ENCODE assay signal across 25 cellular contexts in the genomic region with DNA sequence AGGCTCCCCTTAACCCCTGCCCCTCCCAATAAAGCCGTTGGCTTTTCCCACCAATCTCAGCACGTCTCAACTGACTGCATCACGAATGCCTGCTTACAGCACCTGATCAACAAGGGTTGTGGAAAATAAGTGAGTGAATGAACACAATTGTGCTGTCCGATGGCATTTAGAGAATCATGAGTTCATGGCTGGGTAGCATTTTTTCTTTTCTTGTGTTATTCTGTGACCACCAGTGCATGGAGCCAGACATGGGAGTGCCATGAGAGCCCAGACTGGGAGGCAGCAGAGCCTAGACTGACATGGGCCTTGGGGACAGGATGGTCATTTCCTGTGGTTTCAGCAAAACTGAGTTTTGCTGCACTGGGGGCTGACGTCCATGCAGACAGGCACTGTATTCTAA.
DNase-seq lines count a peak whose midpoint lies in the region; FAIRE-seq and TF ChIP-seq lines count a peak whose summit lies in the region.
"Had no signal": no experiment of that assay in that cellular context is flagged by ENCODE, and none has a peak within 500 bp of the region (broad histone marks: within the 10 kb centered on the region; RNA-seq: fewer than 3 reads in every experiment).

No MANE protein-coding gene starts in this region.

- H3K9ac ChIP-seq in neuronal stem cell (ENCODE audit: low read depth, low read length, poor library complexity), result no peak overlapping the region
- H3K9ac ChIP-seq: KMS-11, SK-N-SH had no signal

- H3K27me3 ChIP-seq in kidney epithelial cell (ENCODE audit: control insufficient read depth, insufficient read depth, low read length) (no peaks in the 10 kb centered on the region), neuronal stem cell (ENCODE audit: control insufficient read depth in 3 of 3, insufficient read depth in 3 of 3, low read depth in 1 of 3, low read length in 3 of 3) (no peaks in the 10 kb centered on the region)
- H3K27me3 ChIP-seq: Peyer's patch had no signal

- H3K4me1 ChIP-seq in neuronal stem cell (ENCODE audit: control insufficient read depth in 2 of 2, insufficient read depth in 1 of 2, low read depth in 1 of 2, low read length in 2 of 2), result peaks cover 0 to 3% of the 10 kb centered on the region in 2 donors

- H3K79me1 ChIP-seq in neuronal stem cell (ENCODE audit: low read depth, low read length), result no peaks in the 10 kb centered on the region

- FAIRE-seq in RCC 7860 (lab: Jason Lieb, UNC), result peak; percentile 30
- FAIRE-seq: GM12892, GM19239 had no signal

- H2BK5ac ChIP-seq in neuronal stem cell (ENCODE audit: low read length), result no peak overlapping the region

- no peak for TF ChIP-seq CTCF in kidney epithelial cell (IDR thresholded peaks at IDR 0.05; ENCODE audit: insufficient read depth, low read length, poor library complexity, severe bottlenecking)

- no peak overlapping the region for H2AFZ ChIP-seq in neuronal stem cell (ENCODE audit: low read length)
- H2AFZ ChIP-seq: GM23338 had no signal

- no peak overlapping the region for H3K4me2 ChIP-seq in neuronal stem cell (ENCODE audit: insufficient read depth, low read length, poor library complexity, severe bottlenecking)
- H3K4me2 ChIP-seq: GM23338, KMS-11, SK-N-SH had no signal

- no peak overlapping the region for H2AK5ac ChIP-seq in neuronal stem cell (ENCODE audit: low read depth, low read length)

- H2BK120ac ChIP-seq in neuronal stem cell (ENCODE audit: low read depth, low read length), result no peak overlapping the region

- H4K8ac ChIP-seq in neuronal stem cell (ENCODE audit: low read depth, low read length), result no peak overlapping the region

- H3K9me3 ChIP-seq in neuronal stem cell (replicated peaks in 1 of 2; ENCODE audit: control insufficient read depth in 2 of 2, insufficient read depth in 1 of 2, low read depth in 1 of 2, low read length in 2 of 2), result no peaks in the 10 kb centered on the region
- H3K9me3 ChIP-seq: Peyer's patch, SK-N-SH had no signal

- no peak overlapping the region for H2BK15ac ChIP-seq in neuronal stem cell (ENCODE audit: low read length)

- no peak overlapping the region for H3K4ac ChIP-seq in neuronal stem cell (ENCODE audit: low read length)

- peak overlapping the region; percentile 71 for H3K18ac ChIP-seq in neuronal stem cell (ENCODE audit: low read length)

- H2BK12ac ChIP-seq in neuronal stem cell (ENCODE audit: low read length), result no peak overlapping the region

- DNase-seq in RCC 7860 (ENCODE audit: low spot score), result peak; percentile 59
- DNase-seq in kidney epithelial cell (ENCODE audit: low read depth), result peak; percentile 64
- DNase-seq in neuronal stem cell (ENCODE audit: low spot score), result no peak
- DNase-seq in NCI-H510A treated with DMSO at 0.1 percent for 48 hours (lab: John Stamatoyannopoulos, UW), result no peak
- no peak for DNase-seq in NCI-H1436 (lab: John Stamatoyannopoulos, UW)
- no peak for DNase-seq in NK-92 (lab: John Stamatoyannopoulos, UW; ENCODE audit: unreplicated experiment)
- no peak for DNase-seq in mucosa of gallbladder (ENCODE audit: low spot score)
- DNase-seq: Calu3; CD8-positive, alpha-beta memory T cell; DND-41; H9; MM.1S; NCI-H1694; NCI-H2029 treated with DMSO at 0.1 percent for 48 hours; NCI-H446 treated with DMSO at 0.1 percent for 48 hours; NCI-H526 treated with DMSO at 0.1 percent for 48 hours; OCI-M1; Peyer's patch; SIG-M5; SK-N-SH; SW 1271 had no signal

- no peak overlapping the region for H3K4me3 ChIP-seq in kidney epithelial cell (ENCODE audit: low read depth, low read length)
- no peak overlapping the region for H3K4me3 ChIP-seq in neuronal stem cell (ENCODE audit: low read length in 2 of 2)
- H3K4me3 ChIP-seq: GM23338, Peyer's patch had no signal

- no peak overlapping the region for H3K23ac ChIP-seq in neuronal stem cell (ENCODE audit: low read depth, low read length, poor library complexity)

- no CpG with 5 or more reads among the region's 5 CpGs for WGBS in neuronal stem cell (ENCODE audit: extremely low coverage in 2 of 2, insufficient read length in 2 of 2, insufficient replicate concordance in 1 of 2), 2 donors

- H4K91ac ChIP-seq in neuronal stem cell (ENCODE audit: low read depth, low read length, poor library complexity), result no peak overlapping the region

- H3K27ac ChIP-seq in neuronal stem cell (replicated peaks; ENCODE audit: low read length), result no peak overlapping the region
- H3K27ac ChIP-seq: KMS-11, Peyer's patch had no signal

- peak overlapping the region; percentile 59 for H3K14ac ChIP-seq in neuronal stem cell (ENCODE audit: low read length)

- H3K36me3 ChIP-seq in kidney epithelial cell (ENCODE audit: control insufficient read depth, insufficient read depth, low read length), result no peaks in the 10 kb centered on the region
- no peaks in the 10 kb centered on the region for H3K36me3 ChIP-seq in neuronal stem cell (replicated peaks in 1 of 2; ENCODE audit: control insufficient read depth in 2 of 2, insufficient read depth in 2 of 2, low read length in 2 of 2)
- H3K36me3 ChIP-seq: Peyer's patch had no signal

Comparison
In these comparisons a context has a peak if more than half of its experiments do, and no peak if none do; other contexts are left out.
1. DNase-seq: peak in RCC 7860 (single experiment) and kidney epithelial cell (single experiment); none in neuronal stem cell (single experiment), NCI-H510A treated with DMSO at 0.1 percent for 48 hours (single experiment), NCI-H1436 (single experiment), NK-92 (single experiment) and mucosa of gallbladder (single experiment).